Comparison of ENCODE assay signal across 15 cellular contexts in the genomic region with DNA sequence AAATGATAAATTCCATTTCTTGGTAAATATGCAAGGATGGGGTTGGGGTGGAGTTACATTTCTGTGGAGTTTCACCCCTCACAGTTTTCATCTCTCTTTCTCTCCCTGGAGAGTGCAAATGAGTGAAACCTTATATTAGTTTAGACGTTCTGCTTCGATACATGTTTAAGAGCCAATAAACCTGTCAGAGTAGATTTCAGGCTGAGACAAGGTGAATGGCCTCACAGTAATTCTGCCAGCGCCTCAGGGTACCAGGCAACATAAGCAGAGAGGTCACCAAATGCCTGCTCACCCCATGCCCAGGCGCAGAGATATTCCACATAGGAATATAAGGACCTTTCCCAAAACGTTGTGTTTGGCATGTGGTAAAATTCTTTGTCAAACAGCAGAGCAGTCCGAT.
DNase-seq lines count a peak whose midpoint lies in the region; ATAC-seq and TF ChIP-seq lines count a peak whose summit lies in the region.
"Had no signal": no experiment of that assay in that cellular context is flagged by ENCODE, and none has a peak within 500 bp of the region (broad histone marks: within the 10 kb centered on the region; RNA-seq: fewer than 3 reads in every experiment).

No MANE protein-coding gene starts in this region.

- H2BK5ac ChIP-seq in trophoblast cell (ENCODE audit: low read depth, low read length, poor library complexity), result peak overlapping the region; percentile 68

- H3K79me1 ChIP-seq in trophoblast cell (ENCODE audit: low read length), result peaks cover 3% of the 10 kb centered on the region

- no peak overlapping the region for H4K12ac ChIP-seq in trophoblast cell (ENCODE audit: low read depth, low read length)

- TF ChIP-seq CTCF in VCaP (conservative IDR thresholded peaks at IDR 0.05), result no peak

- H3K27me3 ChIP-seq in HAP-1 (ENCODE audit: low read depth) (no peaks in the 10 kb centered on the region), trophoblast cell (ENCODE audit: insufficient read depth, low read length) (no peaks in the 10 kb centered on the region)
- H3K27me3 ChIP-seq: SJCRH30 had no signal

- DNase-seq in HAP-1 (ENCODE audit: low spot score in 2 of 2) (peak; percentile 32 to 41), NCI-H2107 treated with DMSO at 0.1 percent for 48 hours (lab: John Stamatoyannopoulos, UW; ENCODE audit: unreplicated experiment) (peak; percentile 93), trophoblast cell (peak; percentile 43 to 61), HPDE6-E6E7 (ENCODE audit: extremely low spot score) (no peak)
- DNase-seq: amniotic stem cell; cortex of kidney; hippocampal formation; natural killer cell; stimulated activated CD4-positive, alpha-beta T cell treated with anti-CD3 and anti-CD28 coated beads, Interleukin-4, amount 100 ng/mL, for 4 hours had no signal

- no peak overlapping the region for H3K18ac ChIP-seq in trophoblast cell (ENCODE audit: low read length)

- no peaks in the 10 kb centered on the region for H3K9me3 ChIP-seq in HAP-1
- no peaks in the 10 kb centered on the region for H3K9me3 ChIP-seq in trophoblast cell (ENCODE audit: insufficient read depth, low read depth, low read length)
- H3K9me3 ChIP-seq: SJCRH30 had no signal

- H3K14ac ChIP-seq in trophoblast cell (ENCODE audit: low read length), result no peak overlapping the region

- peak overlapping the region; percentile 89 for H2BK12ac ChIP-seq in trophoblast cell (ENCODE audit: low read length)

- no peak overlapping the region for H3K4ac ChIP-seq in trophoblast cell (ENCODE audit: low read depth, low read length)

- peak overlapping the region; percentile 4 for H4K8ac ChIP-seq in trophoblast cell (ENCODE audit: low read depth, low read length)

- no peak overlapping the region for H3K23ac ChIP-seq in trophoblast cell (ENCODE audit: low read length)

- H4K91ac ChIP-seq in trophoblast cell (ENCODE audit: low read depth, low read length), result peak overlapping the region; percentile 35

- no CpG with 5 or more reads among the region's 6 CpGs for WGBS in trophoblast cell (ENCODE audit: extremely low coverage, insufficient coverage, insufficient read length)

- peak overlapping the region; percentile 8 for H3K4me2 ChIP-seq in trophoblast cell (ENCODE audit: low read length)

- no peak overlapping the region for H2AFZ ChIP-seq in trophoblast cell (ENCODE audit: insufficient read depth, low read length, poor library complexity)

- H3K9ac ChIP-seq in trophoblast cell (ENCODE audit: low read length), result no peak overlapping the region

- no peaks in the 10 kb centered on the region for H3K79me2 ChIP-seq in trophoblast cell (ENCODE audit: control insufficient read depth, insufficient read depth, low read length, poor library complexity)

- H2BK120ac ChIP-seq in trophoblast cell (ENCODE audit: insufficient read depth, low read length, poor library complexity), result peak overlapping the region; percentile 17

- H3K4me1 ChIP-seq in HAP-1 (peaks cover 13% of the 10 kb centered on the region), trophoblast cell (ENCODE audit: control insufficient read depth in 1 of 2, insufficient read depth in 2 of 2, low read length in 2 of 2) (peaks cover 7 to 10% of the 10 kb centered on the region in 2 experiments)

- H3K4me3 ChIP-seq in HAP-1, result no peak overlapping the region
- H3K4me3 ChIP-seq in trophoblast cell (ENCODE audit: low read depth, low read length), result no peak overlapping the region
- H3K4me3 ChIP-seq: SJCRH30 had no signal

- H3K27ac ChIP-seq in VCaP, result peak overlapping the region; percentile 86
- no peak overlapping the region for H3K27ac ChIP-seq in trophoblast cell (ENCODE audit: low read depth, low read length)
- H3K27ac ChIP-seq: SJCRH30 had no signal

- no peak overlapping the region for H2AK5ac ChIP-seq in trophoblast cell (ENCODE audit: low read length)

- H3K36me3 ChIP-seq in HAP-1 (replicated peaks), result no peaks in the 10 kb centered on the region
- H3K36me3 ChIP-seq in trophoblast cell (ENCODE audit: control insufficient read depth in 1 of 2, insufficient read depth in 2 of 2, low read length in 2 of 2), result no peaks in the 10 kb centered on the region
- H3K36me3 ChIP-seq: SJCRH30 had no signal

- no peak for ATAC-seq in HG03196 (IDR thresholded peaks at IDR 0.05; ENCODE audit: unreplicated experiment)
- ATAC-seq in GM21381 (IDR thresholded peaks at IDR 0.05; ENCODE audit: unreplicated experiment), result no peak
- no peak for ATAC-seq in HG02623 (IDR thresholded peaks at IDR 0.05; ENCODE audit: unreplicated experiment)
- ATAC-seq: natural killer cell, sciatic nerve had no signal

- in situ Hi-C loops in HAP-1 (cut with MboI; ENCODE audit: low sequenced_read_pairs), result no loop called here
